Comparison of ENCODE assay signal across 19 cellular contexts in the genomic region with DNA sequence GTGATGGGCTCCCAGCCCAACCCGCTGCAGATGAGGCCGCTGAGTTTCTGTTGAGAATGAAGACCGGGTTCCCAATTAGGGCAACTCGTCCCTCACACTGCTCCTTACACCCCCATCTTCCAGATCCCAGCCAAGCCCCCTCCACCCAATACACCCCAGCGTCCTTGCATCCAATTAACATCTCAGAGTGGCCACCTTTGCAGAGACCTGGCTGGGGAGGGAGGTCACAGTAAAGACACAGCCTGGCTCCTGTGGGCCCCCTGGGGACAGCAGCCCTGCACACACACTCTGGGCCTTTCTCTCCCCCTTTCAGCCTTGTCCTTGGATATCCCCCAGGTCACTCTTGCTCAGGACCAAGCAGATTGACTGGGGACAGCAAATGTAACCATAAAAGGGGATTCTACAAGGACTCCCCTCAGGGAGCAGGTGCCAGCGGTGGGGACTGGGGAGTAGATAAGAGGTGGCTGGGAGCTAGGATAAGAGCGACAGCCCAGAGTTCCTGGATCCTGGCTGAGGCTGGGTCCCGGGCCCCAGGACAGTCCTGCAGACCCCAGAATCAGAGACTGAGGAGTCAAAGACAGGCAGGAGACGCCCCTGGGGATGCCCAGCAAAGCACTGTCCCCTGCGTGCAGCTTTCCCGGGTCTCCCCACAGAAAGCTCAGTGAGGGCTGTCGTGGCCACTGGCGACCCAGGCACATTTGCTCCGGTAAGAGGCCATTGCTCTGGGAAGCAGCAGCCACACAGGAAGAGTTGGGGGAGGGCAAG. TPM values are rescaled to one million over a fixed set of nuclear protein-coding genes. Genes with fewer than 3 reads are reported as not detected.
"Had no signal": no experiment of that assay in that cellular context is flagged by ENCODE, and none has a peak within 500 bp of the region (broad histone marks: within the 10 kb centered on the region; RNA-seq: fewer than 3 reads in every experiment).

No MANE protein-coding gene starts in this region.

- DNase-seq: activated CD4-positive, alpha-beta T cell treated with anti-CD3 and anti-CD28 coated beads, Interleukin-2, amount 10 ng/mL, durations not matched to agents 7 days and 5 days; activated CD8-positive, alpha-beta T cell treated with anti-CD3 and anti-CD28 coated beads, Interleukin-2, amount 10 ng/mL, durations not matched to agents 7 days and 5 days; activated naive CD4-positive, alpha-beta T cell treated with anti-CD3 and anti-CD28 coated beads for 36 hours; activated T-cell treated with anti-CD3 and anti-CD28 coated beads, Interleukin-2, amount 50 U/mL, for 24 hours; heart left ventricle; immature natural killer cell; left ventricle myocardium superior; sigmoid colon; stimulated activated CD8-positive, alpha-beta memory T cell treated with anti-CD3 and anti-CD28 coated beads, Interleukin-4, amount 100 ng/mL, for 48 hours; stimulated activated naive CD4-positive, alpha-beta T cell treated with Interleukin-2 at 50 U/mL for 16 hours had no signal

- H3K27ac ChIP-seq: coronary artery, gastroesophageal sphincter, heart left ventricle, sigmoid colon, tibial nerve, vagina had no signal

- H3K27me3 ChIP-seq: gastroesophageal sphincter, sigmoid colon, tibial nerve, vagina had no signal

- H3K4me1 ChIP-seq: gastroesophageal sphincter, sigmoid colon, tibial nerve, vagina had no signal

- H3K4me3 ChIP-seq: coronary artery, gastroesophageal sphincter, heart left ventricle, sigmoid colon, tibial nerve, vagina had no signal

- H3K9me3 ChIP-seq: gastroesophageal sphincter, heart left ventricle, sigmoid colon, tibial nerve, vagina had no signal

- FAIRE-seq: endometrium had no signal

- H3K36me3 ChIP-seq: gastroesophageal sphincter, heart left ventricle, sigmoid colon, tibial nerve, vagina had no signal

- ATAC-seq: activated CD4-positive, CD25-positive, alpha-beta regulatory T cell treated with anti-CD3 and anti-CD28 coated beads, Interleukin-2, amount 50 U/mL, for 24 hours; activated CD8-positive, alpha-beta T cell treated with anti-CD3 and anti-CD28 coated beads, Interleukin-2, amount 10 ng/mL, durations not matched to agents 7 days and 5 days; esophagus mucosa; gastroesophageal sphincter; heart left ventricle; left ventricle myocardium superior had no signal

RNA-seq across cellular contexts. Expression of gene APOBEC3A, which starts 8.4 kb away (rescaled TPM):
- total RNA-seq: activated CD4-positive, alpha-beta T cell treated with anti-CD3 and anti-CD28 coated beads, Interleukin-2, amount 10 ng/mL, durations not matched to agents 7 days and 5 days; activated CD8-positive, alpha-beta T cell treated with anti-CD3 and anti-CD28 coated beads, Interleukin-2, amount 10 ng/mL, durations not matched to agents 7 days and 5 days; activated naive CD4-positive, alpha-beta T cell treated with anti-CD3 and anti-CD28 coated beads for 36 hours; activated T-helper 2 cell treated with anti-CD3 and anti-CD28 coated beads, Interferon-gamma antibody, Interleukin-2, Interleukin-4, amounts not matched to agents 10 μg/mL and 5 μg/mL and 100 μg/mL, durations not matched to agents 14 hours and 24 hours and 36 hours; renal cortical epithelial cell; vagina had no signal
- polyA plus RNA-seq: immature natural killer cell had no signal

RNA-seq across cellular contexts. Expression of gene APOBEC3B, which starts 16.4 kb away (rescaled TPM):
- total RNA-seq: gastroesophageal sphincter, vagina had no signal
